22 cellular contexts compared by ENCODE assay signal in the genomic region with DNA sequence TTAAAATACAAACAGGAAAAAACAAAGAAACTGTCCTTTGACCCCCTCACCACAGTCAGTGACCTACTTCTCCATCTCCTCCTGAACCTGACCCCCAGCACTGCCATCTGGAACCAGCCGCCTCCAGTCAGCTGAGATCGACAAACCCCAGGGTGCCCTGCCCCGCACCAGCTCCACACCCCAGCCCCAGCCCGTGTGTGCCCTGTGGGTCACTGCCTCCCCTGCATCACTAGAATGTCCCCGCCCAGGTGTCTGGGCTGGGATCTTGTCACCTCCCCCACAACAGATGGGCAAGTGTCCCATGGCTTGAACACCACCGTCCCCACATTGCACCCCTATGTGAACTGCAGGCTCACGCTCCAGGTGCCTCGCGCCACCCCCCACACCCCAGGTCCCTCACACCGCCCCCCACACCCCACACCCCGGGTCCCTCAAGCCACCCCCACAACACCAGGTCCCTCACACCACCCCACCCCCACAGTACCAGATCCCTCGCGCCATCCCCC. TPM values are rescaled to one million over a fixed set of nuclear protein-coding genes. Genes with fewer than 3 reads are reported as not detected.
DNase-seq lines count a peak whose midpoint lies in the region; ATAC-seq, FAIRE-seq and TF ChIP-seq lines count a peak whose summit lies in the region.
"Had no signal": no experiment of that assay in that cellular context is flagged by ENCODE, and none has a peak within 500 bp of the region (broad histone marks: within the 10 kb centered on the region; RNA-seq: fewer than 3 reads in every experiment).

No MANE protein-coding gene starts in this region.

- peaks cover 10% of the 10 kb centered on the region for H3K4me1 Mint-ChIP-seq in activated naive CD4-positive, alpha-beta T cell treated with anti-CD3 and anti-CD28 coated beads, Interleukin-2, amount 10 ng/mL, durations not matched to agents 7 days and 5 days
- peaks cover 18% of the 10 kb centered on the region for H3K4me1 Mint-ChIP-seq in glutamatergic neuron (ENCODE audit: low read depth, unreplicated experiment)
- H3K4me1 Mint-ChIP-seq in stimulated activated memory B cell treated with anti-CD40 and anti-IgM and Interleukin-4, amounts not matched to agents 10 μg/mL and 1 μg/mL and 100 μg/mL, for 72 hours: peaks cover 91% of the 10 kb centered on the region
- peaks cover 5% of the 10 kb centered on the region for H3K4me1 Mint-ChIP-seq in progenitor cell of endocrine pancreas (ENCODE audit: low read depth)

- no peaks in the 10 kb centered on the region for H3K27me3 Mint-ChIP-seq in activated naive CD4-positive, alpha-beta T cell treated with anti-CD3 and anti-CD28 coated beads, Interleukin-2, amount 10 ng/mL, durations not matched to agents 7 days and 5 days
- H3K27me3 Mint-ChIP-seq in glutamatergic neuron (ENCODE audit: unreplicated experiment): peaks cover 10% of the 10 kb centered on the region
- no peaks in the 10 kb centered on the region for H3K27me3 Mint-ChIP-seq in stimulated activated memory B cell treated with anti-CD40 and anti-IgM and Interleukin-4, amounts not matched to agents 10 μg/mL and 1 μg/mL and 100 μg/mL, for 72 hours
- no peaks in the 10 kb centered on the region for H3K27me3 Mint-ChIP-seq in progenitor cell of endocrine pancreas
- H3K27me3 Mint-ChIP-seq: IgD-negative memory B cell had no signal

- FAIRE-seq in HTR-8/SVneo (lab: Jason Lieb, UNC): peak; percentile 49
- FAIRE-seq: A549, GM12892, RCC 7860 had no signal

- CTCF ChIA-PET in activated naive CD4-positive, alpha-beta T cell treated with anti-CD3 and anti-CD28 coated beads, Interleukin-2, amount 10 ng/mL, durations not matched to agents 7 days and 5 days (lab: Charles Lee): no interaction called here

- no peaks in the 10 kb centered on the region for H3K9me3 Mint-ChIP-seq in activated naive CD4-positive, alpha-beta T cell treated with anti-CD3 and anti-CD28 coated beads, Interleukin-2, amount 50 U/mL, for 72 hours
- H3K9me3 Mint-ChIP-seq in activated naive CD4-positive, alpha-beta T cell treated with anti-CD3 and anti-CD28 coated beads, Interleukin-2, amount 10 ng/mL, durations not matched to agents 7 days and 5 days: no peaks in the 10 kb centered on the region
- peaks cover 9% of the 10 kb centered on the region for H3K9me3 Mint-ChIP-seq in glutamatergic neuron (ENCODE audit: unreplicated experiment)
- no peaks in the 10 kb centered on the region for H3K9me3 Mint-ChIP-seq in stimulated activated memory B cell treated with anti-CD40 and anti-IgM and Interleukin-4, amounts not matched to agents 10 μg/mL and 1 μg/mL and 100 μg/mL, for 72 hours
- no peaks in the 10 kb centered on the region for H3K9me3 Mint-ChIP-seq in progenitor cell of endocrine pancreas (ENCODE audit: low read depth)
- H3K9me3 Mint-ChIP-seq: IgD-negative memory B cell had no signal

- no peak for ATAC-seq in activated naive CD4-positive, alpha-beta T cell treated with anti-CD3 and anti-CD28 coated beads, Interleukin-2, amount 50 U/mL, for 72 hours
- peak; percentile 18 for ATAC-seq in stimulated activated memory B cell treated with anti-CD40 and anti-IgM and Interleukin-4, amounts not matched to agents 10 μg/mL and 1 μg/mL and 100 μg/mL, for 72 hours
- ATAC-seq: A549 had no signal

- H3K36me3 Mint-ChIP-seq in activated naive CD4-positive, alpha-beta T cell treated with anti-CD3 and anti-CD28 coated beads, Interleukin-2, amount 50 U/mL, for 72 hours: no peaks in the 10 kb centered on the region
- H3K36me3 Mint-ChIP-seq in activated naive CD4-positive, alpha-beta T cell treated with anti-CD3 and anti-CD28 coated beads, Interleukin-2, amount 10 ng/mL, durations not matched to agents 7 days and 5 days: peaks cover 1% of the 10 kb centered on the region
- H3K36me3 Mint-ChIP-seq in glutamatergic neuron (ENCODE audit: unreplicated experiment) (no peaks in the 10 kb centered on the region), progenitor cell of endocrine pancreas (ENCODE audit: insufficient read depth) (peaks cover 3% of the 10 kb centered on the region)
- H3K36me3 Mint-ChIP-seq in stimulated activated memory B cell treated with anti-CD40 and anti-IgM and Interleukin-4, amounts not matched to agents 10 μg/mL and 1 μg/mL and 100 μg/mL, for 72 hours: peaks cover 30% of the 10 kb centered on the region

- TF ChIP-seq CTCF in glutamatergic neuron (IDR thresholded peaks at IDR 0.05; ENCODE audit: partially characterized antibody, unreplicated experiment) (no peak), progenitor cell of endocrine pancreas (IDR thresholded peaks at IDR 0.05; ENCODE audit: unreplicated experiment) (no peak)

- H3K4me3 Mint-ChIP-seq in activated naive CD4-positive, alpha-beta T cell treated with anti-CD3 and anti-CD28 coated beads, Interleukin-2, amount 10 ng/mL, durations not matched to agents 7 days and 5 days: no peak overlapping the region
- H3K4me3 Mint-ChIP-seq in glutamatergic neuron (ENCODE audit: unreplicated experiment) (peak overlapping the region; percentile 32), progenitor cell of endocrine pancreas (ENCODE audit: low read depth) (no peak overlapping the region)
- no peak overlapping the region for H3K4me3 Mint-ChIP-seq in stimulated activated memory B cell treated with anti-CD40 and anti-IgM and Interleukin-4, amounts not matched to agents 10 μg/mL and 1 μg/mL and 100 μg/mL, for 72 hours
- H3K4me3 Mint-ChIP-seq: IgD-negative memory B cell had no signal

- DNase-seq in activated naive CD4-positive, alpha-beta T cell treated with anti-CD3 and anti-CD28 coated beads, Interleukin-2, amount 50 U/mL, for 72 hours (ENCODE audit: low spot score in 2 of 2): no peak
- no peak for DNase-seq in activated naive CD4-positive, alpha-beta T cell treated with anti-CD3 and anti-CD28 coated beads, Interleukin-2, amount 10 ng/mL, durations not matched to agents 7 days and 5 days
- no peak for DNase-seq in HTR-8/SVneo (ENCODE audit: insufficient read length, low spot score)
- peak; percentile 12 for DNase-seq in glutamatergic neuron
- DNase-seq in progenitor cell of endocrine pancreas (ENCODE audit: low spot score, unreplicated experiment): no peak
- no peak for DNase-seq in NCI-H1694 treated with DMSO at 0.1 percent for 48 hours (lab: John Stamatoyannopoulos, UW)
- no peak for DNase-seq in NCI-H69 (lab: John Stamatoyannopoulos, UW)
- DNase-seq: C1 segment of cervical spinal cord, DMS 273 treated with DMSO at 0.1 percent for 48 hours, GDM1, Kasumi-1, MM.1S, NCI-H1105, NCI-H187, NCI-H226, NCI-H526, SHP77 treated with DMSO at 0.1 percent for 48 hours had no signal

- H3K27ac Mint-ChIP-seq in activated naive CD4-positive, alpha-beta T cell treated with anti-CD3 and anti-CD28 coated beads, Interleukin-2, amount 50 U/mL, for 72 hours: peak overlapping the region; percentile 43 to 70
- no peak overlapping the region for H3K27ac Mint-ChIP-seq in activated naive CD4-positive, alpha-beta T cell treated with anti-CD3 and anti-CD28 coated beads, Interleukin-2, amount 10 ng/mL, durations not matched to agents 7 days and 5 days
- H3K27ac Mint-ChIP-seq in glutamatergic neuron (ENCODE audit: unreplicated experiment) (no peak overlapping the region), progenitor cell of endocrine pancreas (no peak overlapping the region)
- no peak overlapping the region for H3K27ac Mint-ChIP-seq in stimulated activated memory B cell treated with anti-CD40 and anti-IgM and Interleukin-4, amounts not matched to agents 10 μg/mL and 1 μg/mL and 100 μg/mL, for 72 hours
- H3K27ac Mint-ChIP-seq: IgD-negative memory B cell had no signal

RNA-seq across cellular contexts. Expression of a gene that starts 13.3 kb away (rescaled TPM):
- total RNA-seq in activated naive CD4-positive, alpha-beta T cell treated with anti-CD3 and anti-CD28 coated beads, Interleukin-2, amount 50 U/mL, for 72 hours: 10 to 100 TPM; 16.3 to 22.0 TPM
- total RNA-seq in glutamatergic neuron (ENCODE audit: unreplicated experiment) (20.0 TPM), progenitor cell of endocrine pancreas (34.7 and 35.9 TPM in 2 replicates)

Comparison
In these comparisons a context has a peak if more than half of its experiments do, and no peak if none do; other contexts are left out.
1. H3K27ac Mint-ChIP-seq: peak in activated naive CD4-positive, alpha-beta T cell treated with anti-CD3 and anti-CD28 coated beads, Interleukin-2, amount 50 U/mL, for 72 hours (2 of 2); none in activated naive CD4-positive, alpha-beta T cell treated with anti-CD3 and anti-CD28 coated beads, Interleukin-2, amount 10 ng/mL, durations not matched to agents 7 days and 5 days (single experiment), glutamatergic neuron (single experiment), stimulated activated memory B cell treated with anti-CD40 and anti-IgM and Interleukin-4, amounts not matched to agents 10 μg/mL and 1 μg/mL and 100 μg/mL, for 72 hours (single experiment) and progenitor cell of endocrine pancreas (single experiment).